In genomic region chr10:326350-326749, GRCh38 we compare ENCODE assay signal across 21 cellular contexts.
DNase-seq lines count a peak whose midpoint lies in the region; ATAC-seq and TF ChIP-seq lines count a peak whose summit lies in the region.
"Had no signal": no experiment of that assay in that cellular context is flagged by ENCODE, and none has a peak within 500 bp of the region (broad histone marks: within the 10 kb centered on the region; RNA-seq: fewer than 3 reads in every experiment).

No MANE protein-coding gene starts in this region.

- TF ChIP-seq CTCF in DND-41 (IDR thresholded peaks at IDR 0.05; ENCODE audit: borderline replicate concordance, extremely low read depth, low read length, poor library complexity, severe bottlenecking) (no peak), Loucy (conservative IDR thresholded peaks at IDR 0.05; ENCODE audit: low read length) (no peak), smooth muscle cell (IDR thresholded peaks at IDR 0.05; ENCODE audit: borderline replicate concordance, insufficient read depth, poor library complexity, severe bottlenecking) (no peak), WERI-Rb-1 (IDR thresholded peaks at IDR 0.05; ENCODE audit: low read depth, low read length) (no peak)

- no peaks in the 10 kb centered on the region for H3F3A ChIP-seq in Loucy (ENCODE audit: low read depth)
- H3F3A ChIP-seq in smooth muscle cell (ENCODE audit: low read depth) = peaks cover 5% of the 10 kb centered on the region

- H3K9me2 ChIP-seq in Loucy (replicated peaks; ENCODE audit: low read depth, low read length) = no peaks in the 10 kb centered on the region

- 66% methylated on average over 11 of the region's 11 CpGs for WGBS in smooth muscle cell (ENCODE audit: low lambda C conversion rate)

- peak; percentile 72 for ATAC-seq in DND-41 (ENCODE audit: insufficient read depth, low read depth)
- ATAC-seq: PC-3 had no signal

- peak overlapping the region; percentile 38; the same call in 1 of the 2 replicates for H3K4me2 ChIP-seq in DND-41 (ENCODE audit: insufficient read depth, low read length)
- peak overlapping the region; percentile 20 for H3K4me2 ChIP-seq in Loucy (ENCODE audit: low read depth, low read length, poor library complexity, severe bottlenecking)
- no peak overlapping the region for H3K4me2 ChIP-seq in smooth muscle cell

- H3K27me3 ChIP-seq in DND-41 (ENCODE audit: insufficient read depth, low read length, poor library complexity) (no peaks in the 10 kb centered on the region), Loucy (ENCODE audit: insufficient read depth, low read length, poor library complexity, severe bottlenecking) (no peaks in the 10 kb centered on the region), smooth muscle cell (ENCODE audit: low read depth) (no peaks in the 10 kb centered on the region), WERI-Rb-1 (ENCODE audit: insufficient read depth, low read depth, severe bottlenecking) (no peaks in the 10 kb centered on the region)

- no peak overlapping the region for H3K4me3 ChIP-seq in DND-41 (ENCODE audit: low read depth in 1 of 2, low read length in 2 of 2)
- H3K4me3 ChIP-seq in Loucy (ENCODE audit: low read length, poor library complexity, severe bottlenecking) = no peak overlapping the region
- no peak overlapping the region for H3K4me3 ChIP-seq in smooth muscle cell
- no peak overlapping the region for H3K4me3 ChIP-seq in WERI-Rb-1 (ENCODE audit: low read depth, low read length)

- 0 out of 2 replicates have a peak overlapping the region, but pooled peaks have one; percentile 10 for H3K9ac ChIP-seq in DND-41 (ENCODE audit: low read depth, low read length)
- H3K9ac ChIP-seq in Loucy (ENCODE audit: low read depth, low read length, poor library complexity, severe bottlenecking) = no peak overlapping the region
- H3K9ac ChIP-seq in smooth muscle cell (ENCODE audit: low read depth) = no peak overlapping the region

- H4K20me1 ChIP-seq in DND-41 (ENCODE audit: insufficient read depth, low read length) (no peaks in the 10 kb centered on the region), Loucy (ENCODE audit: insufficient read depth, low read length, poor library complexity, severe bottlenecking) (no peaks in the 10 kb centered on the region), smooth muscle cell (ENCODE audit: low read depth) (no peaks in the 10 kb centered on the region)

- H3K9me3 ChIP-seq in DND-41 (ENCODE audit: insufficient read depth, low read length, severe bottlenecking) = no peaks in the 10 kb centered on the region
- no peaks in the 10 kb centered on the region for H3K9me3 ChIP-seq in Loucy (ENCODE audit: insufficient read depth, low read depth, low read length)
- H3K9me3 ChIP-seq in smooth muscle cell (replicated peaks; ENCODE audit: low read depth) = no peaks in the 10 kb centered on the region
- H3K9me3 ChIP-seq in WERI-Rb-1 (ENCODE audit: severe bottlenecking) = no peaks in the 10 kb centered on the region

- no peaks in the 10 kb centered on the region for H3K36me3 ChIP-seq in DND-41 (ENCODE audit: insufficient read depth, low read length)
- H3K36me3 ChIP-seq in Loucy (ENCODE audit: insufficient read depth, low read length) = no peaks in the 10 kb centered on the region
- H3K36me3 ChIP-seq in smooth muscle cell (ENCODE audit: low read depth) = no peaks in the 10 kb centered on the region
- no peaks in the 10 kb centered on the region for H3K36me3 ChIP-seq in WERI-Rb-1

- H2AFZ ChIP-seq in DND-41 (ENCODE audit: low read depth, low read length) = no peak overlapping the region
- H2AFZ ChIP-seq in Loucy (ENCODE audit: low read length) = no peak overlapping the region
- no peak overlapping the region for H2AFZ ChIP-seq in smooth muscle cell (ENCODE audit: low read depth)

- H3K27ac ChIP-seq in DND-41 (ENCODE audit: low read length) (peak overlapping the region; percentile 66), smooth muscle cell (ENCODE audit: low read depth) (peak overlapping the region; percentile 2), WERI-Rb-1 (no peak overlapping the region)

- H3K4me1 ChIP-seq in DND-41 (ENCODE audit: insufficient read depth, low read length) (peaks cover 46% of the 10 kb centered on the region), Loucy (ENCODE audit: insufficient read depth, low read length, poor library complexity, severe bottlenecking) (peaks cover 44% of the 10 kb centered on the region), smooth muscle cell (ENCODE audit: low read depth) (peaks cover 6% of the 10 kb centered on the region)

- DNase-seq in DND-41 = peak; percentile 71
- peak; percentile 12 for DNase-seq in activated CD8-positive, alpha-beta memory T cell treated with anti-CD3 and anti-CD28 coated beads, Interleukin-2, amount 50 U/mL, for 48 hours
- DNase-seq in smooth muscle cell (lab: John Stamatoyannopoulos, UW; ENCODE audit: unreplicated experiment) = no peak
- DNase-seq in cerebellum (ENCODE audit: low spot score) = no peak
- DNase-seq in WERI-Rb-1 = no peak
- no peak for DNase-seq in NCI-H2196 (lab: John Stamatoyannopoulos, UW; ENCODE audit: unreplicated experiment)
- DNase-seq: ACHN; C1 segment of cervical spinal cord; Calu3; CD8-positive, alpha-beta memory T cell; HFFc6; Karpas-422; NCI-H1417; NCI-H1694 treated with DMSO at 0.1 percent for 48 hours; NCI-H2081 treated with DMSO at 0.1 percent for 48 hours; NCI-H2171 treated with DMSO at 0.1 percent for 48 hours; NCI-H446; NCI-H526 treated with DMSO at 0.1 percent for 48 hours; PC-3; SHP77 had no signal

- H3K79me2 ChIP-seq in DND-41 (ENCODE audit: insufficient read depth, low read length) (no peaks in the 10 kb centered on the region), Loucy (ENCODE audit: insufficient read depth, low read length) (no peaks in the 10 kb centered on the region), smooth muscle cell (ENCODE audit: low read depth) (no peaks in the 10 kb centered on the region)

Comparison
In these comparisons a context has a peak if more than half of its experiments do, and no peak if none do; other contexts are left out.
1. DNase-seq: peak in DND-41 (single experiment) and activated CD8-positive, alpha-beta memory T cell treated with anti-CD3 and anti-CD28 coated beads, Interleukin-2, amount 50 U/mL, for 48 hours (single experiment); none in smooth muscle cell (single experiment), cerebellum (single experiment), WERI-Rb-1 (single experiment) and NCI-H2196 (single experiment).